20 cellular contexts compared by ENCODE assay signal in the genomic region with DNA sequence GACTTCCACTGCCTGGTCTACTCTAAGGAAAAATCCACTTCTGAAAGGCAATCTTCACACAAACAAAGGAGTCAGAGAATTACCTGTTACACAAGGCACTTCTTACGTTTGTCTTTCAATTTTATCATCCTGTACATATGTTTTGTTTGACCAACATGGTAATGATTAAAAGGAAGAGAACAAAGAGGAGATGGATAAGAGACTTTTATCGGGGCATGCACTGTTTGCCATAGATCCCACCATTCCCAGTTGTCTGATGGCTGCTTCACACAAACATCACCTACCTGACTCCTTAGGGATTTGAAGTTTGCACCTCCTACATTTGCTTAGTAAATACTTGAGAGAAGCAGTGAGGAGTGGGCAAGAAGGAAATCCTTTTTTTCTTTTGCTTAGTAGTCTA.
DNase-seq lines count a peak whose midpoint lies in the region; ATAC-seq, FAIRE-seq and TF ChIP-seq lines count a peak whose summit lies in the region.
"Had no signal": no experiment of that assay in that cellular context is flagged by ENCODE, and none has a peak within 500 bp of the region (broad histone marks: within the 10 kb centered on the region; RNA-seq: fewer than 3 reads in every experiment).

No MANE protein-coding gene starts in this region.

- H3K4me1 Mint-ChIP-seq in endodermal cell = peaks cover 40% of the 10 kb centered on the region
- no peaks in the 10 kb centered on the region for H3K4me1 Mint-ChIP-seq in activated CD4-positive, alpha-beta memory T cell treated with anti-CD3 and anti-CD28 coated beads for 36 hours (ENCODE audit: low read depth)
- H3K4me1 Mint-ChIP-seq: CD14-positive monocyte; CD4-positive, alpha-beta memory T cell; GM23338 had no signal

- no peak overlapping the region for H3K23ac ChIP-seq in mesendoderm (ENCODE audit: low read length)

- H2BK15ac ChIP-seq in mesendoderm (replicated peaks; ENCODE audit: low read depth) = no peak overlapping the region

- peak; percentile 4 for FAIRE-seq in HepG2 (lab: Jason Lieb, UNC)
- FAIRE-seq: G401.6, GM12891, GM18507, H54, HTR-8/SVneo had no signal

- H3K79me1 ChIP-seq in mesendoderm (ENCODE audit: low read length) = no peaks in the 10 kb centered on the region

- no peak for TF ChIP-seq RAD21 in HepG2 (CRISPR knock-in tag; IDR thresholded peaks at IDR 0.05)

- H3K56ac ChIP-seq in mesendoderm (ENCODE audit: low read length) = no peak overlapping the region

- H4K5ac ChIP-seq in mesendoderm (ENCODE audit: low read length) = no peak overlapping the region

- TF ChIP-seq EP300 in HepG2 (IDR thresholded peaks at IDR 0.05; ENCODE audit: low read depth in 2 of 2, low read length in 2 of 2) (peak in 1 of 2 experiments; percentile 45; a peak in 2 of 4 replicates), HepG2 (CRISPR knock-in tag; IDR thresholded peaks at IDR 0.05; ENCODE audit: borderline replicate concordance) (no peak)

- WGBS in HepG2 (ENCODE audit: low lambda C conversion rate) = 1% methylated on average over 2 of the region's 2 CpGs
- 16% methylated on average over 2 of the region's 2 CpGs for WGBS in right lobe of liver (ENCODE audit: insufficient coverage, low coverage, low lambda C conversion rate, missing lambda C conversion rate)
- WGBS in endodermal cell (ENCODE audit: insufficient coverage in 1 of 2, insufficient read length in 1 of 2), 2 experiments = 35 to 60% methylated on average over 1 to 2 of the region's 2 CpGs
- WGBS in mesendoderm (ENCODE audit: extremely low coverage, insufficient coverage, low lambda C conversion rate) = no CpG with 5 or more reads among the region's 2 CpGs

- H4K8ac ChIP-seq in mesendoderm (ENCODE audit: low read depth, low read length) = no peak overlapping the region

- peaks cover 3% of the 10 kb centered on the region for H3K9me3 Mint-ChIP-seq in endodermal cell
- peaks cover 3% of the 10 kb centered on the region for H3K9me3 Mint-ChIP-seq in activated CD4-positive, alpha-beta memory T cell treated with anti-CD3 and anti-CD28 coated beads for 36 hours
- H3K9me3 Mint-ChIP-seq: GM23338, HFFc6 had no signal

- no peaks in the 10 kb centered on the region for H4K20me1 ChIP-seq in HepG2 (ENCODE audit: insufficient read depth, low read length)
- H4K20me1 ChIP-seq: BLaER1 had no signal

- no peak overlapping the region for H2BK5ac ChIP-seq in mesendoderm (ENCODE audit: low read length)

- no TSS peak for BruUV-seq in HepG2 (replicated peaks; lab: Mats Ljungman, UMichigan)

- TF ChIP-seq POLR2A in HepG2 (IDR thresholded peaks at IDR 0.05; ENCODE audit: insufficient read depth in 1 of 2, low read depth in 2 of 2, low read length in 2 of 2) (no peak), right lobe of liver (IDR thresholded peaks at IDR 0.05) (no peak)

- H3K27me3 Mint-ChIP-seq in endodermal cell (ENCODE audit: insufficient read depth) = no peaks in the 10 kb centered on the region
- H3K27me3 Mint-ChIP-seq in activated CD4-positive, alpha-beta memory T cell treated with anti-CD3 and anti-CD28 coated beads for 36 hours = peaks cover 13% of the 10 kb centered on the region

- no peak for TF ChIP-seq CTCF in HepG2 (CRISPR knock-in tag; IDR thresholded peaks at IDR 0.05)
- TF ChIP-seq CTCF in right lobe of liver (IDR thresholded peaks at IDR 0.05) = no peak
- no peak for TF ChIP-seq CTCF in endodermal cell (conservative IDR thresholded peaks at IDR 0.05)

- intact Hi-C loops in HepG2 (cut with micrococcal nuclease; ENCODE audit: unreplicated experiment) = no loop called here
- intact Hi-C loops in right lobe of liver (cut with DNase I) = no loop called here
- intact Hi-C loops in activated CD4-positive, alpha-beta memory T cell treated with anti-CD3 and anti-CD28 coated beads for 36 hours (cut with micrococcal nuclease) = no loop called here

- H3K4me2 ChIP-seq in HepG2 (ENCODE audit: low read depth, low read length) = no peak overlapping the region
- no peak overlapping the region for H3K4me2 ChIP-seq in mesendoderm (ENCODE audit: low read length)
- H3K4me2 ChIP-seq: BLaER1, GM23338 had no signal

- in situ Hi-C loops in HepG2 (cut with HindIII; ENCODE audit: extremely low pct_ligation_motif_present, low pct_unique_long_range_greater_than_20kb) = no loop called here

- POLR2A ChIA-PET in HepG2 (lab: Yijun Ruan, JAX) = no interaction called here
- POLR2A ChIA-PET in activated CD4-positive, alpha-beta memory T cell treated with anti-CD3 and anti-CD28 coated beads for 36 hours (lab: Charles Lee) = no interaction called here

- H3K4me3 ChIP-seq in HepG2 (replicated peaks in 1 of 3; ENCODE audit: insufficient read depth in 1 of 3, low read depth in 2 of 3, low read length in 3 of 3) = no peak overlapping the region
- no peak overlapping the region for H3K4me3 ChIP-seq in right lobe of liver
- H3K4me3 ChIP-seq in endodermal cell (ENCODE audit: low read length) = peak overlapping the region; percentile 60
- no peak overlapping the region for H3K4me3 ChIP-seq in mesendoderm (ENCODE audit: low read length)
- H3K4me3 ChIP-seq: BLaER1, GM23338 had no signal

- H3K9me3 ChIP-seq in HepG2 (ENCODE audit: low read length) = no peaks in the 10 kb centered on the region
- no peaks in the 10 kb centered on the region for H3K9me3 ChIP-seq in right lobe of liver
- no peaks in the 10 kb centered on the region for H3K9me3 ChIP-seq in endodermal cell (ENCODE audit: control insufficient read depth, low read length)
- H3K9me3 ChIP-seq: BLaER1 had no signal

- H3K36me3 Mint-ChIP-seq in endodermal cell (ENCODE audit: low read depth) = no peaks in the 10 kb centered on the region
- H3K36me3 Mint-ChIP-seq in activated CD4-positive, alpha-beta memory T cell treated with anti-CD3 and anti-CD28 coated beads for 36 hours = no peaks in the 10 kb centered on the region
- H3K36me3 Mint-ChIP-seq: CD14-positive monocyte; CD4-positive, alpha-beta memory T cell had no signal

- H3K4me3 Mint-ChIP-seq in endodermal cell = peak overlapping the region; percentile 22
- no peak overlapping the region for H3K4me3 Mint-ChIP-seq in activated CD4-positive, alpha-beta memory T cell treated with anti-CD3 and anti-CD28 coated beads for 36 hours
- H3K4me3 Mint-ChIP-seq: CD14-positive monocyte, GM23338, HFFc6 had no signal

- no peak overlapping the region for H3K9ac ChIP-seq in HepG2 (ENCODE audit: insufficient read depth, low read depth, low read length)
- no peak overlapping the region for H3K9ac ChIP-seq in endodermal cell (ENCODE audit: extremely low read depth, low read length, poor library complexity, severe bottlenecking)
- H3K9ac ChIP-seq in mesendoderm (ENCODE audit: low read length) = no peak overlapping the region
- H3K9ac ChIP-seq: BLaER1 had no signal

- peaks cover 18% of the 10 kb centered on the region for H3K4me1 ChIP-seq in HepG2 (ENCODE audit: insufficient read depth, low read length)
- H3K4me1 ChIP-seq in right lobe of liver = no peaks in the 10 kb centered on the region
- peaks cover 25% of the 10 kb centered on the region for H3K4me1 ChIP-seq in endodermal cell (ENCODE audit: control insufficient read depth, insufficient read depth, low read length)
- H3K4me1 ChIP-seq in mesendoderm (ENCODE audit: control insufficient read depth, low read depth, low read length) = no peaks in the 10 kb centered on the region
- H3K4me1 ChIP-seq: BLaER1 had no signal

- DNase-seq in HepG2 (ENCODE audit: low spot score) = peak; percentile 48
- no peak for DNase-seq in right lobe of liver
- peak; percentile 56 for DNase-seq in endodermal cell
- DNase-seq in mesendoderm = no peak
- DNase-seq in OCI-M1 (lab: John Stamatoyannopoulos, UW) = no peak
- DNase-seq in NCI-H2196 (lab: John Stamatoyannopoulos, UW; ENCODE audit: unreplicated experiment) = no peak
- DNase-seq in activated CD4-positive, alpha-beta memory T cell treated with anti-CD3 and anti-CD28 coated beads for 36 hours = no peak
- DNase-seq: 8988T; Calu3; CD4-positive, alpha-beta memory T cell; HFFc6 had no signal

- H3K36me3 ChIP-seq in HepG2 (replicated peaks in 1 of 2; ENCODE audit: control insufficient read depth in 1 of 2, insufficient read depth in 2 of 2, low read length in 2 of 2) (no peaks in the 10 kb centered on the region), right lobe of liver (no peaks in the 10 kb centered on the region), endodermal cell (ENCODE audit: control insufficient read depth, insufficient read depth, low read length) (no peaks in the 10 kb centered on the region), mesendoderm (ENCODE audit: control insufficient read depth, insufficient read depth, low read length) (no peaks in the 10 kb centered on the region)
- H3K36me3 ChIP-seq: BLaER1 had no signal

- H2AFZ ChIP-seq in HepG2 (ENCODE audit: low read length) = no peak overlapping the region

- H2BK120ac ChIP-seq in mesendoderm (ENCODE audit: low read depth, low read length) = no peak overlapping the region

- H3K4ac ChIP-seq in mesendoderm (ENCODE audit: low read depth, low read length) = no peak overlapping the region

- no peaks in the 10 kb centered on the region for H3K79me2 ChIP-seq in HepG2 (ENCODE audit: insufficient read depth, low read length)
- no peaks in the 10 kb centered on the region for H3K79me2 ChIP-seq in mesendoderm (ENCODE audit: control insufficient read depth, insufficient read depth, low read length)

- ATAC-seq in HepG2 (peak; percentile 47), right lobe of liver (no peak)
- ATAC-seq: GM23338, HCT116 had no signal

- H3K27ac Mint-ChIP-seq in endodermal cell = peak overlapping the region; percentile 78
- no peak overlapping the region for H3K27ac Mint-ChIP-seq in activated CD4-positive, alpha-beta memory T cell treated with anti-CD3 and anti-CD28 coated beads for 36 hours
- H3K27ac Mint-ChIP-seq: CD14-positive monocyte; CD4-positive, alpha-beta memory T cell; GM23338; HFFc6 had no signal

- no peak overlapping the region for H2AK5ac ChIP-seq in mesendoderm (ENCODE audit: low read length)

- no peak overlapping the region for H3K18ac ChIP-seq in mesendoderm (ENCODE audit: low read length)

- CTCF ChIA-PET in HepG2 (lab: Yijun Ruan, JAX; ENCODE audit: low intra/inter-chr PET ratio, low total read pairs) = no interaction called here
- CTCF ChIA-PET in activated CD4-positive, alpha-beta memory T cell treated with anti-CD3 and anti-CD28 coated beads for 36 hours (lab: Charles Lee) = no interaction called here

- H3K27ac ChIP-seq in HepG2 (ENCODE audit: extremely low read length, insufficient read depth, low read length) (no peak overlapping the region), right lobe of liver (no peak overlapping the region), endodermal cell (ENCODE audit: low read depth, low read length) (no peak overlapping the region), mesendoderm (ENCODE audit: low read depth, low read length) (peak overlapping the region; percentile 37)
- H3K27ac ChIP-seq: BLaER1 had no signal

- H3K27me3 ChIP-seq in HepG2 (ENCODE audit: control insufficient read depth in 1 of 2, insufficient read depth in 2 of 2, low read length in 2 of 2) = peaks cover 4 to 47% of the 10 kb centered on the region in 2 experiments; a peak in 4 of 5 replicates
- H3K27me3 ChIP-seq in right lobe of liver = no peaks in the 10 kb centered on the region
- H3K27me3 ChIP-seq in endodermal cell (ENCODE audit: control insufficient read depth, insufficient read depth, low read length, poor library complexity, severe bottlenecking) = no peaks in the 10 kb centered on the region
- H3K27me3 ChIP-seq in mesendoderm (ENCODE audit: insufficient read depth, low read length, poor library complexity) = no peaks in the 10 kb centered on the region
- H3K27me3 ChIP-seq: BLaER1 had no signal

Comparison
In these comparisons a context has a peak if more than half of its experiments do, and no peak if none do; other contexts are left out.
1. DNase-seq: peak in HepG2 (single experiment) and endodermal cell (single experiment); none in right lobe of liver (0 of 3), mesendoderm (single experiment), OCI-M1 (single experiment), NCI-H2196 (single experiment) and activated CD4-positive, alpha-beta memory T cell treated with anti-CD3 and anti-CD28 coated beads for 36 hours (single experiment).